ENCODE assay signal across 25 cellular contexts in genomic region chr5:23571059-23571458, GRCh38.
"Had no signal": no experiment of that assay in that cellular context is flagged by ENCODE, and none has a peak within 500 bp of the region (broad histone marks: within the 10 kb centered on the region; RNA-seq: fewer than 3 reads in every experiment).

No MANE protein-coding gene starts in this region.

- H3K27me3 ChIP-seq: colonic mucosa, dorsolateral prefrontal cortex, esophagus muscularis mucosa, esophagus squamous epithelium, foreskin keratinocyte, gastrocnemius medialis, gastroesophageal sphincter, heart left ventricle, heart right ventricle had no signal

- H3K4me3 Mint-ChIP-seq: dendritic cell treated with granulocyte-macrophage colony-stimulating factor and Interleukin-4, amounts not matched to agents 40 ng/mL and 50 ng/mL, for 4 days; effector memory CD8-positive, alpha-beta T cell; endodermal cell had no signal

- H3K27ac ChIP-seq: colonic mucosa, coronary artery, dorsolateral prefrontal cortex, epithelial cell of prostate, esophagus muscularis mucosa, esophagus squamous epithelium, foreskin keratinocyte, gastrocnemius medialis, gastroesophageal sphincter, heart left ventricle, heart right ventricle had no signal

- H3K36me3 ChIP-seq: colonic mucosa, esophagus muscularis mucosa, esophagus squamous epithelium, gastrocnemius medialis, gastroesophageal sphincter, heart left ventricle, heart right ventricle had no signal

- DNase-seq: colonic mucosa; cortex of kidney; dermis blood vessel endothelial cell; dorsolateral prefrontal cortex; effector CD4-positive, alpha-beta T cell; effector CD8-positive, alpha-beta T cell; effector memory CD4-positive, alpha-beta T cell; effector memory CD8-positive, alpha-beta T cell; endodermal cell; erythroblast; esophagus squamous epithelium; foreskin fibroblast; foreskin keratinocyte; foreskin melanocyte; gastrocnemius medialis; glutamatergic neuron; head of caudate nucleus; heart right ventricle had no signal

- H3K9me3 Mint-ChIP-seq: dendritic cell treated with granulocyte-macrophage colony-stimulating factor and Interleukin-4, amounts not matched to agents 40 ng/mL and 50 ng/mL, for 4 days; endodermal cell had no signal

- H3K4me1 Mint-ChIP-seq: endodermal cell had no signal

- H3K27ac Mint-ChIP-seq: dendritic cell treated with granulocyte-macrophage colony-stimulating factor and Interleukin-4, amounts not matched to agents 40 ng/mL and 50 ng/mL, for 4 days; effector memory CD8-positive, alpha-beta T cell; endodermal cell had no signal

- ATAC-seq: effector memory CD8-positive, alpha-beta T cell; esophagus mucosa; foreskin keratinocyte; gastrocnemius medialis; gastroesophageal sphincter; heart left ventricle; heart right ventricle had no signal

- H3K4me3 ChIP-seq: colonic mucosa, coronary artery, dorsolateral prefrontal cortex, esophagus muscularis mucosa, esophagus squamous epithelium, gastrocnemius medialis, gastroesophageal sphincter, heart left ventricle, heart right ventricle had no signal

- H3K27me3 Mint-ChIP-seq: dendritic cell treated with granulocyte-macrophage colony-stimulating factor and Interleukin-4, amounts not matched to agents 40 ng/mL and 50 ng/mL, for 4 days; effector memory CD8-positive, alpha-beta T cell had no signal

- H3K4me1 ChIP-seq: colonic mucosa, esophagus muscularis mucosa, esophagus squamous epithelium, foreskin keratinocyte, gastrocnemius medialis, gastroesophageal sphincter, heart left ventricle, heart right ventricle had no signal

- H3K9me3 ChIP-seq: colonic mucosa, esophagus muscularis mucosa, gastrocnemius medialis, gastroesophageal sphincter had no signal
